In the genomic region with DNA sequence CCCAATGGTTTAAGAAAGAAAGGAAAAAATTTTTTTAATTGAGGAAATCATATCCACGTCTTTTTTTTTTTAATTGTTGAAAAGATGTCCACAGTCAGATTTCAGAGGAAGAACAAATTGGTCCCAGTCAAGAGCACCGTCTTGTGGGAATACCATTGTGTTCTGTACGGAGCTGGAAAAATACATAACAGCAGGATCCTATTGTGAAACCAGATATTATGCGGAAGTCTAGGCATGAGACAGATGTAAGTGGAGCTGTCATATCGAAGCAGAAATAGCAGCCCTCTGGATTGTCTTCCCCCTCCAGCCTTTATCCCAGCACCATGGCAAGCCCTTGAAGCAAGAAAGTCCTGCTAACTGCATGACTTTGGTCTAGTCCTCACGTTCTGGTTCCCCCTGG, we compare ENCODE assay signal across 18 cellular contexts.
"Had no signal": no experiment of that assay in that cellular context is flagged by ENCODE, and none has a peak within 500 bp of the region (broad histone marks: within the 10 kb centered on the region; RNA-seq: fewer than 3 reads in every experiment).

No MANE protein-coding gene starts in this region.

- H3K4me3 ChIP-seq: lower lobe of right lung, ovary, psoas muscle, sigmoid colon, stomach, testis, tibial artery, upper lobe of left lung had no signal

- H3K9me3 ChIP-seq: lower lobe of right lung, ovary, psoas muscle, sigmoid colon, testis, tibial artery, upper lobe of left lung had no signal

- H3K27ac ChIP-seq: lower lobe of right lung, ovary, psoas muscle, sigmoid colon, stomach, testis, tibial artery, upper lobe of left lung had no signal

- DNase-seq: cortex of kidney; left ventricle myocardium superior; lower lobe of right lung; naive thymus-derived CD8-positive, alpha-beta T cell; nephron progenitor cell; occipital lobe; ovary; posterior cingulate gyrus; psoas muscle; right cardiac atrium; sigmoid colon; stimulated activated CD4-positive, alpha-beta T cell treated with anti-CD3 and anti-CD28 coated beads, Interleukin-2, amount 100 ng/mL, for 24 hours; stimulated activated CD4-positive, alpha-beta T cell treated with anti-CD3 and anti-CD28 coated beads, Interleukin-4, amount 100 ng/mL, for 24 hours; stimulated activated naive CD4-positive, alpha-beta T cell treated with Interleukin-2 at 50 U/mL for 16 hours; stomach; testis; tibial artery; upper lobe of left lung had no signal

- H3K36me3 ChIP-seq: lower lobe of right lung, ovary, sigmoid colon, stomach, tibial artery, upper lobe of left lung had no signal

- H3K4me1 ChIP-seq: lower lobe of right lung, psoas muscle, sigmoid colon, stomach, testis, tibial artery, upper lobe of left lung had no signal

- H3K27me3 ChIP-seq: ovary, sigmoid colon, testis, upper lobe of left lung had no signal
